ENCODE assay signal across 8 cellular contexts in the genomic region with DNA sequence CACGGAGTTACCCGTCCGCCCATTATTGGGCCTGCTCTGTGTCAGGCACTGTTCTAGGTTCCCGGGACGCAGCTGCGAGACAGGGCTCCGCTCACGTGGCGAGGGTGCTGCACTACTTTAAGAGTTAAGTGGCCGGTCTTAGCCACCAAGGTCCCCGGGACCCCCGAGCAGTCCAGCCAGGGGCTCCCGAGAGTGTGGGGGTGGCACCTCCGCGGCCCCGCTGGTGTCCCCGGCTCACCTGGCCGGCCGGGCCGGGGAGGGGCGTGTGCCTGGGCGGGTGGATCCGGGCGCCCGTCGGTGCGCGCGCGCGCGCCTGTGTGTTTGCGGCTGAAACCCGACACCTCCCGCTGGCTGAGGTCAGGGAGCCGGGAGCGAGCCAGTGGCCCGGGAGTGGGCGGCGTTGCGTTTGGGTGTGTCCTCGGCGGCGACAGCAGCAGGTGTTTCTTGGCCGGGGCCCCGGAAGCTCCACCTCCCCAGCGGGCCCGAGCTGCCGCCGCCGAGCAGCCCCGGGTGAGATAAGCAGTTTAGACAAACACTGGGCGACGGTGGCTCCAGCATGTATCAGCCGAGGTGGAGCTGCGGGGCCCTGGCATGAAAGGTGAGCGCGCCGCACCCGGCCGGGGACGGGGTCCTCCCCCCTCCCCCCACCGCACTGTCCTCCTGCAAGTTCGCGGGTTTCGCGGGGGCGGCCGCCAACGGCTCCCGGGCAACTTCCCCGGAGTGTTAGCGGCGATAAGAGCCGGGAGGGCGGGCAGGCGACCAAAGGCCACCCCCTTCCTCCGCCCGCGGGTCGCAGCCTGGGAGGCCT. TPM values are rescaled to one million over a fixed set of nuclear protein-coding genes. Genes with fewer than 3 reads are reported as not detected.
A peak's percentile ranks its signal among the peaks of the same experiment; 100 is the strongest.
DNase-seq lines count a peak whose midpoint lies in the region; FAIRE-seq and TF ChIP-seq lines count a peak whose summit lies in the region.

A gene (plus strand): TSS at position 522 of the 808 bp plus-strand sequence. CDS start 70 bp downstream, at position 592.

- 1% methylated on average over 67 to 71 of the region's 81 CpGs for WGBS in GM23248 (ENCODE audit: low coverage in 1 of 2, low lambda C conversion rate in 2 of 2, missing lambda C conversion rate in 2 of 2), 2 experiments

- H4K20me1 ChIP-seq in GM23248 (ENCODE audit: insufficient read depth), result peaks cover 6% of the 10 kb centered on the region; the same call in 1 of the 2 replicates

- H3K79me2 ChIP-seq in GM23248 (ENCODE audit: insufficient read depth), result peaks cover 59% of the 10 kb centered on the region

- no peak for TF ChIP-seq CTCF in neutrophil (IDR thresholded peaks at IDR 0.05)

- in situ Hi-C loops in GM23248 (cut with MboI), result no loop called here

- H3K9me2 ChIP-seq in GM23248 (ENCODE audit: insufficient read depth), result no peaks in the 10 kb centered on the region

- DNase-seq in ELR (ENCODE audit: low read depth) (peak; percentile 85), GM23248 (peak; percentile 92), LHCN-M2 (ENCODE audit: low read depth) (peak; percentile 65), RPMI8226 (peak; percentile 93), germinal center (ENCODE audit: low spot score) (peak; percentile 79), urothelium cell line (ENCODE audit: low spot score) (peak; percentile 96)
- DNase-seq in activated gamma-delta T cell treated with anti-CD3 and anti-CD28 coated beads, Interleukin-2, amount 50 U/mL, for 16 hours (ENCODE audit: low read depth), result peak; percentile 50

- peak; percentile 37 for FAIRE-seq in urothelium cell line (lab: Jason Lieb, UNC)

- H3F3A ChIP-seq in GM23248 (ENCODE audit: insufficient read depth), result no peaks in the 10 kb centered on the region; the same call in 1 of the 2 replicates

- no peaks in the 10 kb centered on the region for H3K36me3 ChIP-seq in GM23248 (ENCODE audit: low read depth)
- H3K36me3 ChIP-seq in neutrophil, result no peaks in the 10 kb centered on the region

- H3K4me3 ChIP-seq in GM23248 (peak within 1 kb of the TSS; percentile 76), neutrophil (ENCODE audit: low read depth in 1 of 2, low read length in 1 of 2) (peak within 1 kb of the TSS; percentile 67 to 85)

- H3K27me3 ChIP-seq in GM23248 (replicated peaks; ENCODE audit: insufficient read depth) (no peaks in the 10 kb centered on the region), neutrophil (peaks cover 47% of the 10 kb centered on the region)

- peak within 1 kb of the TSS; percentile 60 for H3K4me2 ChIP-seq in GM23248 (ENCODE audit: unreplicated experiment)

- H3K9me3 ChIP-seq in GM23248 (ENCODE audit: low read depth), result no peaks in the 10 kb centered on the region
- no peaks in the 10 kb centered on the region for H3K9me3 ChIP-seq in neutrophil

- peak within 1 kb of the TSS; percentile 86 for H3K9ac ChIP-seq in GM23248

- H3K4me1 ChIP-seq in GM23248 (ENCODE audit: insufficient read depth), result peaks cover 22% of the 10 kb centered on the region
- H3K4me1 ChIP-seq in neutrophil (ENCODE audit: control insufficient read depth in 1 of 2, insufficient read depth in 1 of 2, low read depth in 1 of 2, low read length in 1 of 2), result peaks cover 61 to 79% of the 10 kb centered on the region in 2 experiments

- H2AFZ ChIP-seq in GM23248, result no peak within 1 kb of the TSS

- H3K27ac ChIP-seq in GM23248 (peak within 1 kb of the TSS; percentile 94), neutrophil (peak within 1 kb of the TSS; percentile 80)

RNA-seq across cellular contexts. Expression of the gene that starts here (rescaled TPM):
- total RNA-seq in GM23248 (2014; rRNA removed; shearing (Covaris generic)), result 35.1 and 46.3 TPM in 2 replicates
- 10.6 and 11.6 TPM in 2 replicates for polyA plus RNA-seq in GM23248 (2016; fragmentation: Nextera tagmentation; extraction: Ambion mirVana)
- 10.9 and 14.3 TPM in 2 replicates for total RNA-seq in LHCN-M2 (2014; rRNA removed)
- polyA plus RNA-seq in LHCN-M2 (2012), result 6.4 TPM

Comparison
In these comparisons a context has a peak if more than half of its experiments do, and no peak if none do; other contexts are left out.
1. Peak in every context shown above with its lines: DNase-seq, H3K4me3 ChIP-seq and H3K27ac ChIP-seq.